In the genomic region with DNA sequence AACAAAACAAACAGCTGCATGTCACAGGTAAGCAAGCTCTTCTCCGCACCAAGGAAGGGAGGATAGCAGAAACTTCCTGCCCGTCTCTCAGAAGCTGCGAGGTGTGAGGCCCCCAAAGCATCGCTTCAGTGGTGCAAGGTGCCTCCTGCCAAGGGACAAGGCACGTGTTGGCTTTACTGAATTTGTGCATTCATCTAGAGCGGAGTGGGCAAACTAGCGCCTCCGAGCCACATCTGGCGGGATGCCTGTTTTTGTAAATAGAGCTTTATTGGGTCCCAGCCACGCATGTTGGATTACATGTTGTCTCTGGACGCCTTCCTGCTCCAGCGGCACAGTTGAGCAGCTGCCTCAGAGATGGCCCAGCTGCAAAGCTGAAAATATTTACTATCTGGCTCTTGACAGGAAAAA, we compare ENCODE assay signal across 9 cellular contexts. TPM values are rescaled to one million over a fixed set of nuclear protein-coding genes. Genes with fewer than 3 reads are reported as not detected.
DNase-seq lines count a peak whose midpoint lies in the region; ATAC-seq and TF ChIP-seq lines count a peak whose summit lies in the region.
"Had no signal": no experiment of that assay in that cellular context is flagged by ENCODE, and none has a peak within 500 bp of the region (broad histone marks: within the 10 kb centered on the region; RNA-seq: fewer than 3 reads in every experiment).

No MANE protein-coding gene starts in this region.

- no peaks in the 10 kb centered on the region for H3K9me3 ChIP-seq in BE2C

- H3K79me1 ChIP-seq in mesendoderm (ENCODE audit: low read length) = no peaks in the 10 kb centered on the region

- no peak overlapping the region for H2BK15ac ChIP-seq in mesendoderm (replicated peaks; ENCODE audit: low read depth)

- no peak overlapping the region for H3K27ac ChIP-seq in mesendoderm (ENCODE audit: low read depth, low read length)

- no peak overlapping the region for H3K4ac ChIP-seq in mesendoderm (ENCODE audit: low read depth, low read length)

- ATAC-seq in HG03439 (IDR thresholded peaks at IDR 0.05; ENCODE audit: unreplicated experiment) (peak; percentile 46), GM21526 (IDR thresholded peaks at IDR 0.05; ENCODE audit: low FRiP score, unreplicated experiment) (no peak)

- no peak overlapping the region for H3K4me2 ChIP-seq in mesendoderm (ENCODE audit: low read length)

- peaks cover 0 to 5% (median 0%) of the 10 kb centered on the region in 5 experiments for H3K9me3 Mint-ChIP-seq in brain

- no peaks in the 10 kb centered on the region for H3K79me2 ChIP-seq in mesendoderm (ENCODE audit: control insufficient read depth, insufficient read depth, low read length)

- no peak overlapping the region for H2BK120ac ChIP-seq in mesendoderm (ENCODE audit: low read depth, low read length)

- no CpG with 5 or more reads among the region's 12 CpGs for WGBS in mesendoderm (ENCODE audit: extremely low coverage, insufficient coverage, low lambda C conversion rate)

- H3K56ac ChIP-seq in mesendoderm (ENCODE audit: low read length) = peak overlapping the region; percentile 63

- peaks cover 3% of the 10 kb centered on the region for H3K36me3 Mint-ChIP-seq in brain

- H3K18ac ChIP-seq in mesendoderm (ENCODE audit: low read length) = no peak overlapping the region

- H4K5ac ChIP-seq in mesendoderm (ENCODE audit: low read length) = no peak overlapping the region

- DNase-seq in BE2C (peak; percentile 38), mesendoderm (no peak), A172 (ENCODE audit: low spot score) (no peak), AML-193 (lab: John Stamatoyannopoulos, UW) (no peak)
- DNase-seq in activated CD8-positive, alpha-beta memory T cell treated with anti-CD3 and anti-CD28 coated beads, Interleukin-2, amount 50 U/mL, for 4 hours = no peak

- no peak for TF ChIP-seq CTCF in BE2C (IDR thresholded peaks at IDR 0.05; ENCODE audit: low read depth, low read length)
- no peak for TF ChIP-seq CTCF in brain (conservative IDR thresholded peaks at IDR 0.05)

- H3K4me3 ChIP-seq in BE2C (ENCODE audit: low read depth, low read length) (peak overlapping the region; percentile 40), mesendoderm (ENCODE audit: low read length) (no peak overlapping the region)

- H3K23ac ChIP-seq in mesendoderm (ENCODE audit: low read length) = no peak overlapping the region

- H3K27me3 Mint-ChIP-seq in brain = peaks cover 3% of the 10 kb centered on the region

- H3K27ac Mint-ChIP-seq in brain = peak overlapping the region in 4 of 5 experiments; percentile 26 to 84 (median 54)

- H3K4me1 ChIP-seq in BE2C = peaks cover 3% of the 10 kb centered on the region; the same call in 1 of the 2 replicates
- H3K4me1 ChIP-seq in mesendoderm (ENCODE audit: control insufficient read depth, low read depth, low read length) = peaks cover 4% of the 10 kb centered on the region

- no peak overlapping the region for H2AK5ac ChIP-seq in mesendoderm (ENCODE audit: low read length)

- H3K27me3 ChIP-seq in BE2C (no peaks in the 10 kb centered on the region), mesendoderm (ENCODE audit: insufficient read depth, low read length, poor library complexity) (no peaks in the 10 kb centered on the region)

- H4K8ac ChIP-seq in mesendoderm (ENCODE audit: low read depth, low read length) = no peak overlapping the region

- H3K4me1 Mint-ChIP-seq in brain = peaks cover 29% of the 10 kb centered on the region

- no peaks in the 10 kb centered on the region for H3K36me3 ChIP-seq in BE2C
- no peaks in the 10 kb centered on the region for H3K36me3 ChIP-seq in mesendoderm (ENCODE audit: control insufficient read depth, insufficient read depth, low read length)

- no peak overlapping the region for H2BK5ac ChIP-seq in mesendoderm (ENCODE audit: low read length)

- H3K4me3 Mint-ChIP-seq in brain = no peak overlapping the region

- peak overlapping the region; percentile 25 for H3K9ac ChIP-seq in mesendoderm (ENCODE audit: low read length)

RNA-seq across cellular contexts. Expression of gene PHYH, which starts 27.7 kb away (rescaled TPM):
- 11.7 TPM for polyA plus RNA-seq in BE2C (2012; ENCODE audit: insufficient read depth, insufficient read length, low read depth)
- polyA plus RNA-seq in brain (ENCODE audit: insufficient read depth, low read depth, low replicate concordance) = 37.0 TPM
- polyA plus RNA-seq in mesendoderm (2013, experiment 1 of 2) = 10.2 TPM
- polyA plus RNA-seq in mesendoderm (2013, experiment 2 of 2) = 11.0 TPM
- total RNA-seq in A172 (2014; rRNA removed; shearing (Covaris generic)) = 26.9 and 33.6 TPM in 2 replicates

RNA-seq across cellular contexts. Expression of gene UCMA, which starts 38.0 kb away (rescaled TPM):
- not detected for polyA plus RNA-seq in BE2C (2012; ENCODE audit: insufficient read depth, insufficient read length, low read depth)
- not detected for polyA plus RNA-seq in brain (ENCODE audit: insufficient read depth, low read depth, low replicate concordance)
- 0.25 TPM for polyA plus RNA-seq in mesendoderm (2013, experiment 1 of 2)
- 0.18 TPM for polyA plus RNA-seq in mesendoderm (2013, experiment 2 of 2)
- total RNA-seq in A172 (2014; rRNA removed; shearing (Covaris generic)) = not detected in 2 replicates
- total RNA-seq: Daoy had no signal
